1 cellular context compared by ENCODE assay signal in the genomic region with DNA sequence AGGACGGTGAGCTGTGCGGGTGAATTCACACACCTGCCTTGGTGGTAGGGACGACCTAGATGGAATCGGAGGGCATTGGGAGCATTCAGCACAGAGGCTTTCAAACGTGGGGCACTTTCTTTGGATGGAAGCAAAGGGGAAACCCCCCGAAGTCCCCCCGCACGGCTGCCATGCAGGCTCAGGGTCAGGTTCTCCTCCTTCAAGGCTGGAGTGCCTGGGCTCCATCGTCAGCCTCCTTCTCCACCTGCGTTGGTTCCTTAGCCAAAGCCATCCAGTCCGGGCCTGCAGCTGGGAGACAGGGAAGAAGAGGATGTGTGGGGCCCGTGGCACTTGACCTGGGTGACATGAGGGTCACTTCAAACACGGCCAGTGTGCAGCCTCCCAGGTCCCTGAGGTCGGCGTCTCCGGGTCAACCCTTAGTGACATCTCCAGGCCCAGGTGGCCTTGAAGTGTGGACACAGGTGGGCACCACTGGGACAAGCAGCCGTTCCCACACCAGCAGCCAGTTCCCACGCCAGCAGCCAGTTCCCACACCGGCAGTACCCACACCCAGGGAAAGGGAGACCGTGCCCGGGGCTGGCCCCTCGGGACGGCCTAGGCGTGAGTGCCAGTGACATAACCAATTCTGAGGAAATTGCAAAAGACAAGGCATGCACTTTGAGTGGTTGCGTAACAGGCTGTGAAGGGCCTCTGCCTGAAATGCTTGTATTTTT.
TF ChIP-seq lines count a peak whose summit lies in the region.

No MANE protein-coding gene starts in this region.

TF ChIP-seq in HepG2, 621 proteins besides CTCF, POLR2A, EP300 and RAD21 (continued from another document):
- TF ChIP-seq SMAD1 (CRISPR knock-in tag; IDR thresholded peaks at IDR 0.05; ENCODE audit: borderline replicate concordance, low read depth) (no peak), RARA (CRISPR knock-in tag; IDR thresholded peaks at IDR 0.05) (0 out of 2 replicates have a peak, but pooled peaks have one; percentile 16), SALL1 (CRISPR knock-in tag; IDR thresholded peaks at IDR 0.05) (0 out of 2 replicates have a peak, but pooled peaks have one; percentile 20), YEATS2 (CRISPR knock-in tag; IDR thresholded peaks at IDR 0.05; ENCODE audit: borderline replicate concordance) (no peak), CREM (IDR thresholded peaks at IDR 0.05) (no peak), CREM (CRISPR knock-in tag; IDR thresholded peaks at IDR 0.05) (no peak), GABPB1 (CRISPR knock-in tag; IDR thresholded peaks at IDR 0.05) (peak; percentile 19; the same call in 1 of the 2 replicates), CBFB (CRISPR knock-in tag; IDR thresholded peaks at IDR 0.05) (no peak), ZBTB39 (CRISPR knock-in tag; IDR thresholded peaks at IDR 0.05) (no peak), PREB (CRISPR knock-in tag; IDR thresholded peaks at IDR 0.05) (no peak)
